ENCODE assay signal across 22 cellular contexts in genomic region chr7:74409571-74409970, GRCh38. TPM values are rescaled to one million over a fixed set of nuclear protein-coding genes. Genes with fewer than 3 reads are reported as not detected.
A peak's percentile ranks its signal among the peaks of the same experiment; 100 is the strongest.
DNase-seq lines count a peak whose midpoint lies in the region; ATAC-seq, FAIRE-seq and TF ChIP-seq lines count a peak whose summit lies in the region.
"Had no signal": no experiment of that assay in that cellular context is flagged by ENCODE, and none has a peak within 500 bp of the region (broad histone marks: within the 10 kb centered on the region; RNA-seq: fewer than 3 reads in every experiment).

No MANE protein-coding gene starts in this region.

- H3K27me3 ChIP-seq in right cardiac atrium (ENCODE audit: control insufficient read depth, insufficient read depth) (no peaks in the 10 kb centered on the region), pancreas (no peaks in the 10 kb centered on the region)
- H3K27me3 ChIP-seq: BLaER1 treated with 17β-estradiol and CSF1 and Interleukin-3, amounts not matched to agents 10 nM and 100 nM had no signal

- intact Hi-C loops in Right ventricle myocardium inferior (cut with DNase I): loop anchor here (10.0 kb wide), 1 partner anchor 545 kb away; the partner anchor contains the start of gene TMEM270
- intact Hi-C loops in right cardiac atrium (cut with DNase I): loop anchor here in 2 of 4 donors (10.0 kb wide), 2 partner anchors 285 to 345 kb away; no protein-coding TSS in a partner anchor
- intact Hi-C loops in pancreas (cut with DNase I): loop anchor here in 1 of 3 donors (10.0 kb wide), 1 partner anchor 195 kb away; the partner anchor contains the start of gene LAT2

- TF ChIP-seq CTCF in endothelial cell (IDR thresholded peaks at IDR 0.05; ENCODE audit: unreplicated experiment) (no peak), pancreas (IDR thresholded peaks at IDR 0.05) (no peak)

- no peak overlapping the region for H3K27ac Mint-ChIP-seq in endothelial cell (ENCODE audit: unreplicated experiment)
- H3K27ac Mint-ChIP-seq: B cell; CD4-positive, alpha-beta T cell; CD8-positive, alpha-beta T cell had no signal

- H3K4me1 ChIP-seq in right cardiac atrium (ENCODE audit: control insufficient read depth, insufficient read depth, low read length) (no peaks in the 10 kb centered on the region), pancreas (no peaks in the 10 kb centered on the region)
- H3K4me1 ChIP-seq: A549, Caco-2 had no signal

- peaks cover 4% of the 10 kb centered on the region for H3K4me1 Mint-ChIP-seq in endothelial cell (ENCODE audit: unreplicated experiment)
- H3K4me1 Mint-ChIP-seq: B cell had no signal

- no peak for ATAC-seq in Right ventricle myocardium inferior
- no peak for ATAC-seq in right cardiac atrium
- no peak for ATAC-seq in pancreas
- no peak for ATAC-seq in GM18520 (IDR thresholded peaks at IDR 0.05; ENCODE audit: unreplicated experiment)
- ATAC-seq: A549; CD8-positive, alpha-beta T cell had no signal

- no peaks in the 10 kb centered on the region for H3K9me3 ChIP-seq in right cardiac atrium (ENCODE audit: control insufficient read depth, low read length)
- H3K9me3 ChIP-seq in pancreas: no peaks in the 10 kb centered on the region
- H3K9me3 ChIP-seq: A549; BLaER1 treated with 17β-estradiol and CSF1 and Interleukin-3, amounts not matched to agents 10 nM and 100 nM; Caco-2 had no signal

- no peak for FAIRE-seq in pancreas (lab: Jason Lieb, UNC)
- FAIRE-seq: A549, D721Med, G401.6, GM12891 had no signal

- H3K36me3 ChIP-seq in pancreas: no peaks in the 10 kb centered on the region

- H3K27ac ChIP-seq in right cardiac atrium (ENCODE audit: low read length) (no peak overlapping the region), pancreas (no peak overlapping the region)
- H3K27ac ChIP-seq: 22Rv1; A549; BLaER1 treated with 17β-estradiol and CSF1 and Interleukin-3, amounts not matched to agents 10 nM and 100 nM; C4-2B had no signal

- 76% methylated on average over 7 of the region's 7 CpGs for WGBS in right cardiac atrium
- WGBS in pancreas, 2 donors: 58 to 67% methylated on average over 7 of the region's 7 CpGs

- H3K4me3 ChIP-seq in right cardiac atrium (ENCODE audit: low read length) (no peak overlapping the region), pancreas (no peak overlapping the region)
- H3K4me3 ChIP-seq: A549; BLaER1 treated with 17β-estradiol and CSF1 and Interleukin-3, amounts not matched to agents 10 nM and 100 nM had no signal

- DNase-seq in Right ventricle myocardium inferior (ENCODE audit: missing footprints): peak; percentile 9
- DNase-seq in right cardiac atrium: no peak
- peak; percentile 24 to 56 for DNase-seq in dermis microvascular lymphatic vessel endothelial cell (ENCODE audit: low read depth in 2 of 2)
- no peak for DNase-seq in endothelial cell (ENCODE audit: low spot score)
- DNase-seq in pancreas: no peak
- no peak for DNase-seq in iPS-NIHi7 (ENCODE audit: extremely low spot score)
- DNase-seq: AML-193; Caco-2; Calu3; CD4-positive, alpha-beta T cell; CD8-positive, alpha-beta T cell; DMS79 treated with DMSO at 0.1 percent for 48 hours; GF-D8 had no signal

- no peaks in the 10 kb centered on the region for H3K9me3 Mint-ChIP-seq in endothelial cell (ENCODE audit: unreplicated experiment)
- H3K9me3 Mint-ChIP-seq: CD4-positive, alpha-beta T cell; CD8-positive, alpha-beta T cell had no signal

- no peaks in the 10 kb centered on the region for H3K36me3 Mint-ChIP-seq in endothelial cell (ENCODE audit: low read depth, unreplicated experiment)
- H3K36me3 Mint-ChIP-seq: CD8-positive, alpha-beta T cell had no signal

- peak overlapping the region; percentile 57 for H3K4me3 Mint-ChIP-seq in endothelial cell (ENCODE audit: unreplicated experiment)
- H3K4me3 Mint-ChIP-seq: B cell; CD4-positive, alpha-beta T cell; CD8-positive, alpha-beta T cell had no signal

- peaks cover 4% of the 10 kb centered on the region for H3K27me3 Mint-ChIP-seq in endothelial cell (ENCODE audit: unreplicated experiment)
- H3K27me3 Mint-ChIP-seq: CD4-positive, alpha-beta T cell had no signal

RNA-seq across cellular contexts. Expression of gene GTF2IRD1, which starts 44.1 kb away (rescaled TPM):
- total RNA-seq in Right ventricle myocardium inferior: 19.1 TPM
- total RNA-seq in right cardiac atrium: 10 to 100 TPM; 18.9 to 29.9 (median 21.4) TPM
- polyA plus RNA-seq in right cardiac atrium: 10.6 TPM
- total RNA-seq in dermis microvascular lymphatic vessel endothelial cell: 4.1 and 6.8 TPM in 2 replicates
- 32.6 TPM for total RNA-seq in endothelial cell (ENCODE audit: unreplicated experiment)
- total RNA-seq in pancreas: 10 to 100 TPM in 3 of 6 donors, 1 to 10 TPM in 3; 7.1 to 12.6 (median 9.9) TPM
- 10 to 100 TPM in 1 of 2 donors, 1 to 10 TPM in 1; 8.1 to 15.9 TPM for polyA plus RNA-seq in pancreas

Comparison
In these comparisons a context has a peak if more than half of its experiments do, and no peak if none do; other contexts are left out.
1. DNase-seq: peak in Right ventricle myocardium inferior (single experiment) and dermis microvascular lymphatic vessel endothelial cell (2 of 2); none in right cardiac atrium (0 of 3), endothelial cell (single experiment), pancreas (0 of 6) and iPS-NIHi7 (single experiment).